ENCODE assay signal across 11 cellular contexts in genomic region chr9:121839726-121840500, GRCh38.
DNase-seq lines count a peak whose midpoint lies in the region; ATAC-seq and TF ChIP-seq lines count a peak whose summit lies in the region.
"Had no signal": no experiment of that assay in that cellular context is flagged by ENCODE, and none has a peak within 500 bp of the region (broad histone marks: within the 10 kb centered on the region; RNA-seq: fewer than 3 reads in every experiment).

No MANE protein-coding gene starts in this region.

- no peaks in the 10 kb centered on the region for H3K27me3 Mint-ChIP-seq in activated T-cell treated with anti-CD3 and anti-CD28 coated beads, Interleukin-2, amount 50 U/mL, for 72 hours (ENCODE audit: low read depth)
- H3K27me3 Mint-ChIP-seq in stimulated activated naive CD8-positive, alpha-beta T cell treated with anti-CD3 and anti-CD28 coated beads, Interleukin-15, amount 100 ng/mL, for 72 hours: no peaks in the 10 kb centered on the region
- peaks cover 5% of the 10 kb centered on the region for H3K27me3 Mint-ChIP-seq in activated T-helper 1 cell treated with anti-CD3 and anti-CD28 coated beads, Interleukin-12 subunit alpha, Interleukin-12 subunit beta, Interleukin-2, Interleukin-4 antibody, amounts not matched to agents 30 ng/mL and 10 ng/mL and 1 ng/mL, durations not matched to agents 14 hours and 24 hours and 36 hours (ENCODE audit: insufficient read depth)

- no peak for TF ChIP-seq CTCF in Peyer's patch (IDR thresholded peaks at IDR 0.05)

- no peaks in the 10 kb centered on the region for H3K9me3 Mint-ChIP-seq in activated T-cell treated with anti-CD3 and anti-CD28 coated beads, Interleukin-2, amount 50 U/mL, for 72 hours
- peaks cover 7 to 12% of the 10 kb centered on the region in 2 donors for H3K9me3 Mint-ChIP-seq in stimulated activated naive CD8-positive, alpha-beta T cell treated with anti-CD3 and anti-CD28 coated beads, Interleukin-15, amount 100 ng/mL, for 72 hours
- H3K9me3 Mint-ChIP-seq in activated T-helper 1 cell treated with anti-CD3 and anti-CD28 coated beads, Interleukin-12 subunit alpha, Interleukin-12 subunit beta, Interleukin-2, Interleukin-4 antibody, amounts not matched to agents 30 ng/mL and 10 ng/mL and 1 ng/mL, durations not matched to agents 14 hours and 24 hours and 36 hours: no peaks in the 10 kb centered on the region

- H3K4me3 ChIP-seq in Peyer's patch: no peak overlapping the region
- H3K4me3 ChIP-seq: body of pancreas, heart right ventricle had no signal

- H3K4me1 Mint-ChIP-seq in activated T-cell treated with anti-CD3 and anti-CD28 coated beads, Interleukin-2, amount 50 U/mL, for 72 hours (ENCODE audit: low read depth): peaks cover 17% of the 10 kb centered on the region
- peaks cover 6% of the 10 kb centered on the region for H3K4me1 Mint-ChIP-seq in stimulated activated naive CD8-positive, alpha-beta T cell treated with anti-CD3 and anti-CD28 coated beads, Interleukin-15, amount 100 ng/mL, for 72 hours
- H3K4me1 Mint-ChIP-seq in activated T-helper 1 cell treated with anti-CD3 and anti-CD28 coated beads, Interleukin-12 subunit alpha, Interleukin-12 subunit beta, Interleukin-2, Interleukin-4 antibody, amounts not matched to agents 30 ng/mL and 10 ng/mL and 1 ng/mL, durations not matched to agents 14 hours and 24 hours and 36 hours (ENCODE audit: low read depth): no peaks in the 10 kb centered on the region

- TF ChIP-seq POLR2A in Peyer's patch (IDR thresholded peaks at IDR 0.05): no peak

- no peaks in the 10 kb centered on the region for H3K27me3 ChIP-seq in Peyer's patch
- H3K27me3 ChIP-seq: body of pancreas, heart right ventricle had no signal

- H3K4me1 ChIP-seq in Peyer's patch: no peaks in the 10 kb centered on the region
- H3K4me1 ChIP-seq: body of pancreas had no signal

- H3K9me3 ChIP-seq in Peyer's patch: no peaks in the 10 kb centered on the region
- H3K9me3 ChIP-seq: body of pancreas had no signal

- no peak overlapping the region for H3K27ac ChIP-seq in Peyer's patch
- H3K27ac ChIP-seq: body of pancreas, heart right ventricle had no signal

- intact Hi-C loops in activated T-helper 1 cell treated with anti-CD3 and anti-CD28 coated beads, Interleukin-12 subunit alpha, Interleukin-12 subunit beta, Interleukin-2, Interleukin-4 antibody, amounts not matched to agents 30 ng/mL and 10 ng/mL and 1 ng/mL, durations not matched to agents 14 hours and 24 hours and 36 hours (cut with micrococcal nuclease): no loop called here

- DNase-seq in activated T-cell treated with anti-CD3 and anti-CD28 coated beads, Interleukin-2, amount 50 U/mL, for 72 hours: peak; percentile 7 to 39
- DNase-seq in activated T-cell treated with anti-CD3 and anti-CD28 coated beads, Interleukin-2, amount 50 U/mL, for 48 hours: no peak
- DNase-seq in Peyer's patch (peak in 2 of 3 donors; percentile 11 to 27), DMS79 treated with DMSO at 0.1 percent for 48 hours (lab: John Stamatoyannopoulos, UW) (no peak)
- peak in 1 of 2 donors; percentile 15 for DNase-seq in stimulated activated naive CD8-positive, alpha-beta T cell treated with anti-CD3 and anti-CD28 coated beads, Interleukin-15, amount 100 ng/mL, for 72 hours
- no peak for DNase-seq in activated T-helper 1 cell treated with anti-CD3 and anti-CD28 coated beads, Interleukin-12 subunit alpha, Interleukin-12 subunit beta, Interleukin-2, Interleukin-4 antibody, amounts not matched to agents 30 ng/mL and 10 ng/mL and 1 ng/mL, durations not matched to agents 14 hours and 24 hours and 36 hours (ENCODE audit: low spot score)
- DNase-seq: body of pancreas; heart right ventricle; stimulated activated CD4-positive, alpha-beta T cell treated with anti-CD3 and anti-CD28 coated beads, Interleukin-2, amount 100 ng/mL, for 48 hours had no signal

- H3K4me3 Mint-ChIP-seq in activated T-cell treated with anti-CD3 and anti-CD28 coated beads, Interleukin-2, amount 50 U/mL, for 72 hours: peak overlapping the region in 1 of 2 donors; percentile 39
- no peak overlapping the region for H3K4me3 Mint-ChIP-seq in stimulated activated naive CD8-positive, alpha-beta T cell treated with anti-CD3 and anti-CD28 coated beads, Interleukin-15, amount 100 ng/mL, for 72 hours
- H3K4me3 Mint-ChIP-seq in activated T-helper 1 cell treated with anti-CD3 and anti-CD28 coated beads, Interleukin-12 subunit alpha, Interleukin-12 subunit beta, Interleukin-2, Interleukin-4 antibody, amounts not matched to agents 30 ng/mL and 10 ng/mL and 1 ng/mL, durations not matched to agents 14 hours and 24 hours and 36 hours: no peak overlapping the region

- ATAC-seq in activated T-cell treated with anti-CD3 and anti-CD28 coated beads, Interleukin-2, amount 50 U/mL, for 72 hours (replicated peaks in 1 of 2): peak; percentile 79 to 87
- ATAC-seq in GM21717 (IDR thresholded peaks at IDR 0.05; ENCODE audit: unreplicated experiment): peak; percentile 69
- peak; percentile 83 for ATAC-seq in stimulated activated naive CD8-positive, alpha-beta T cell treated with anti-CD3 and anti-CD28 coated beads, Interleukin-15, amount 100 ng/mL, for 72 hours
- no peak for ATAC-seq in GM19463 (IDR thresholded peaks at IDR 0.05; ENCODE audit: unreplicated experiment)
- ATAC-seq: body of pancreas, heart right ventricle had no signal

- H3K36me3 ChIP-seq in Peyer's patch: no peaks in the 10 kb centered on the region
- H3K36me3 ChIP-seq: heart right ventricle had no signal

- peaks cover 0 to 3% of the 10 kb centered on the region in 2 donors for H3K36me3 Mint-ChIP-seq in activated T-cell treated with anti-CD3 and anti-CD28 coated beads, Interleukin-2, amount 50 U/mL, for 72 hours (ENCODE audit: insufficient read depth in 2 of 2)
- H3K36me3 Mint-ChIP-seq in activated T-helper 1 cell treated with anti-CD3 and anti-CD28 coated beads, Interleukin-12 subunit alpha, Interleukin-12 subunit beta, Interleukin-2, Interleukin-4 antibody, amounts not matched to agents 30 ng/mL and 10 ng/mL and 1 ng/mL, durations not matched to agents 14 hours and 24 hours and 36 hours (ENCODE audit: low read depth): no peaks in the 10 kb centered on the region

- no peak overlapping the region for H3K27ac Mint-ChIP-seq in activated T-cell treated with anti-CD3 and anti-CD28 coated beads, Interleukin-2, amount 50 U/mL, for 72 hours
- H3K27ac Mint-ChIP-seq in stimulated activated naive CD8-positive, alpha-beta T cell treated with anti-CD3 and anti-CD28 coated beads, Interleukin-15, amount 100 ng/mL, for 72 hours: no peak overlapping the region
- no peak overlapping the region for H3K27ac Mint-ChIP-seq in activated T-helper 1 cell treated with anti-CD3 and anti-CD28 coated beads, Interleukin-12 subunit alpha, Interleukin-12 subunit beta, Interleukin-2, Interleukin-4 antibody, amounts not matched to agents 30 ng/mL and 10 ng/mL and 1 ng/mL, durations not matched to agents 14 hours and 24 hours and 36 hours

Comparison
In these comparisons a context has a peak if more than half of its experiments do, and no peak if none do; other contexts are left out.
1. DNase-seq: peak in activated T-cell treated with anti-CD3 and anti-CD28 coated beads, Interleukin-2, amount 50 U/mL, for 72 hours (2 of 2) and Peyer's patch (2 of 3); none in activated T-cell treated with anti-CD3 and anti-CD28 coated beads, Interleukin-2, amount 50 U/mL, for 48 hours (0 of 2), activated T-helper 1 cell treated with anti-CD3 and anti-CD28 coated beads, Interleukin-12 subunit alpha, Interleukin-12 subunit beta, Interleukin-2, Interleukin-4 antibody, amounts not matched to agents 30 ng/mL and 10 ng/mL and 1 ng/mL, durations not matched to agents 14 hours and 24 hours and 36 hours (single experiment) and DMS79 treated with DMSO at 0.1 percent for 48 hours (single experiment).